Comparison of ENCODE assay signal across 29 cellular contexts in the genomic region with DNA sequence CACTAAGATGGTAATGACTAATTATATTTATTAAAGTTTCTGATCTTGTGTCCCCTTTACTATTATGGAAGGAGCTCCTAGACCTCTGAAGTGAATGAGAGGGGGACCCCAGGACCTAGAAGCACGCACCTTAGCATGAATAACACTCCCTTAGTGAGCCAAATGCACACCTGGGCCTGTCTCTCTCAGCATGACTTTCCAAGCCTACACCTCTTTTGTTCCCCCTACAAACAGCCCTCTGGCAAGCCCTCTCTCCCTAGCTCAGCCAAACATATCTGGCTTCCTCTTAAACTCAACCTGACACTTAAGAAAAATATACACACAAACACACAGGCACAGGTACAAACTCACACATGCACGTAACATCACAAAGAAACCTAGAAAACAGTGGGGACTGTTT.
"Had no signal": no experiment of that assay in that cellular context is flagged by ENCODE, and none has a peak within 500 bp of the region (broad histone marks: within the 10 kb centered on the region; RNA-seq: fewer than 3 reads in every experiment).

No MANE protein-coding gene starts in this region.

- H3K9me3 ChIP-seq: left ventricle myocardium inferior, pancreas, prostate gland, stomach, testis, thyroid gland, transverse colon, upper lobe of left lung, vagina had no signal

- H3K36me3 ChIP-seq: left ventricle myocardium inferior, pancreas, prostate gland, stomach, thyroid gland, transverse colon, upper lobe of left lung, vagina had no signal

- H3K27ac ChIP-seq: left ventricle myocardium inferior, pancreas, prostate gland, skin epidermis, stomach, testis, thyroid gland, transverse colon, upper lobe of left lung, vagina had no signal

- H3K36me3 Mint-ChIP-seq: mesothelial cell of epicardium; naive B cell; natural killer cell; stimulated activated naive B cell treated with anti-CD40 and anti-IgM and Interleukin-4, amounts not matched to agents 10 μg/mL and 1 μg/mL and 100 μg/mL, for 72 hours had no signal

- H3K27ac Mint-ChIP-seq: mesothelial cell of epicardium; natural killer cell; nephron progenitor cell; stimulated activated naive B cell treated with anti-CD40 and anti-IgM and Interleukin-4, amounts not matched to agents 10 μg/mL and 1 μg/mL and 100 μg/mL, for 72 hours had no signal

- H3K9me3 Mint-ChIP-seq: mesothelial cell of epicardium; naive B cell; natural killer cell; nephron progenitor cell; stimulated activated naive B cell treated with anti-CD40 and anti-IgM and Interleukin-4, amounts not matched to agents 10 μg/mL and 1 μg/mL and 100 μg/mL, for 72 hours had no signal

- H3K4me1 Mint-ChIP-seq: mesothelial cell of epicardium; naive B cell; natural killer cell; nephron progenitor cell; stimulated activated naive B cell treated with anti-CD40 and anti-IgM and Interleukin-4, amounts not matched to agents 10 μg/mL and 1 μg/mL and 100 μg/mL, for 72 hours had no signal

- DNase-seq: hypothalamus; islet precursor cell; left ventricle myocardium inferior; mesendoderm; naive B cell; natural killer cell; nephron progenitor cell; nucleus accumbens; pancreas; posterior cingulate gyrus; retina; right cardiac atrium; stimulated activated CD4-positive, alpha-beta T cell treated with anti-CD3 and anti-CD28 coated beads, Interleukin-12 subunit alpha, Interleukin-12 subunit beta, amount 100 ng/mL, for 4 hours; stimulated activated CD4-positive, alpha-beta T cell treated with anti-CD3 and anti-CD28 coated beads, Interleukin-15, amount 100 ng/mL, for 24 hours; stimulated activated CD4-positive, alpha-beta T cell treated with anti-CD3 and anti-CD28 coated beads, Interleukin-2, amount 100 ng/mL, for 24 hours; stimulated activated CD4-positive, alpha-beta T cell treated with anti-CD3 and anti-CD28 coated beads, Interleukin-4, amount 100 ng/mL, for 1 hour; stimulated activated naive B cell treated with anti-CD40 and anti-IgM and Interleukin-4, amounts not matched to agents 10 μg/mL and 1 μg/mL and 100 μg/mL, for 72 hours; stimulated activated naive CD8-positive, alpha-beta T cell treated with anti-CD3 and anti-CD28 coated beads, Interleukin-15, Interleukin-2, amounts not matched to agents 100 U/mL and 50 U/mL, for 24 hours; stomach; testis; thyroid gland; transverse colon; upper lobe of left lung had no signal

- ATAC-seq: natural killer cell; pancreas; right cardiac atrium; sciatic nerve; stimulated activated naive B cell treated with anti-CD40 and anti-IgM and Interleukin-4, amounts not matched to agents 10 μg/mL and 1 μg/mL and 100 μg/mL, for 72 hours; stimulated activated naive CD8-positive, alpha-beta T cell treated with anti-CD3 and anti-CD28 coated beads, Interleukin-15, Interleukin-2, amounts not matched to agents 100 U/mL and 50 U/mL, for 24 hours had no signal

- H3K4me3 ChIP-seq: left ventricle myocardium inferior, lung, pancreas, prostate gland, skin epidermis, stomach, testis, thyroid gland, transverse colon, upper lobe of left lung, vagina had no signal

- H3K4me1 ChIP-seq: left ventricle myocardium inferior, pancreas, prostate gland, stomach, testis, thyroid gland, transverse colon, vagina had no signal

- H3K4me3 Mint-ChIP-seq: mesothelial cell of epicardium; naive B cell; natural killer cell; nephron progenitor cell; stimulated activated naive B cell treated with anti-CD40 and anti-IgM and Interleukin-4, amounts not matched to agents 10 μg/mL and 1 μg/mL and 100 μg/mL, for 72 hours had no signal

- H3K27me3 ChIP-seq: pancreas, stomach, testis, thyroid gland, transverse colon, upper lobe of left lung, vagina had no signal
